Comparison of ENCODE assay signal across 8 cellular contexts in the genomic region with DNA sequence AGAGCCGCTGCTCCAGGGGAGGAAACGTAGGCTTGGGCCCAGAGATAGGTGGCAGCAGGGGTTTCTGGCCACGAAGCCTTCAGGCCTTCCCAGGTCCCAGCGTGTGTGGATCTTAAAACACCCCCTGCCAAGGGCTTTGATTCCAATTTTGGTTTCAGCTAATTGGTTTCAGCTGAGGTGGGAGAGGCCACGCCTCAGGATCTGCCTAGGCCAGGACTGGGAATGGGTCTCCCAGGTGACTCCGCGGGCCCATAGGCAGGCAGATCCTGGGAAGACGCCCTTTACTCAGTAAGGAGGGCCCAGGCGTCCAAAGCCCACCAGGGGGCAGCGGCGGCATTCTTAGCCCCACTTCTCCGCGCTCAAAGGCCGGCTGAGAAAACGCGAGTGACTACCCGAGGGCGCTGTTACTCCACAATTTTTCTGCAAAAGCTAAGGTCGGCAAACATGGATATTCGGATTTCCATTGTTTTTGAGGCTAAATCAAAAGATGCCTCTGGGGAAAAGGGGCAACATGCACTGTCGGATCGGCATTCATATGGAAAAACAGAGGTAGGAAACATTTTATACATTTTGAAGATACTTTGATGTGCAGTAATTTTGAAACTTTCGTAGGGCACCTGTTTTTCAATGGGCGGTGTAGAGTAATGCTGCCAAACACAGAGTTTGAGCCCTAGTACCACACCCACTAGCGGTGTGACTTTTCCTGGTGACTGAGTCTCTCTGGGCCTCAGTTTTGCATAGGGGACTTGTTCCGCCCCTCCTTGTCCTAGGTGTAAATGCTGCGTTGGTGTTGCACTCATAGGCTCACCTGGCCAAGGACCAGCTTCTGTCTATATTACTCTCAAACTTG. TPM values are rescaled to one million over a fixed set of nuclear protein-coding genes. Genes with fewer than 3 reads are reported as not detected.
DNase-seq lines count a peak whose midpoint lies in the region; ATAC-seq, FAIRE-seq and TF ChIP-seq lines count a peak whose summit lies in the region.

No MANE protein-coding gene starts in this region.

- intact Hi-C loops in kidney (cut with DNase I) = loop anchor here (10.0 kb wide), 1 partner anchor 197 kb away; no protein-coding TSS in a partner anchor

- H3K9ac ChIP-seq in kidney (ENCODE audit: low read length in 2 of 2) = no peak overlapping the region

- peak overlapping the region in 1 of 2 donors; percentile 2 for H3K4me3 ChIP-seq in kidney (ENCODE audit: low read length in 2 of 2)

- H3K9me3 ChIP-seq in kidney (ENCODE audit: control insufficient read depth in 1 of 2, low read length in 2 of 2) = no peaks in the 10 kb centered on the region

- no peak for FAIRE-seq in kidney (lab: Jason Lieb, UNC)

- DNase-seq in AG08396 (ENCODE audit: low spot score) (peak; percentile 72), NCI-H2171 treated with DMSO at 0.1 percent for 48 hours (lab: John Stamatoyannopoulos, UW) (peak; percentile 85), kidney (peak; percentile 94)
- peak; percentile 20 for DNase-seq in activated CD4-positive, CD25-positive, alpha-beta regulatory T cell treated with anti-CD3 and anti-CD28 coated beads, Interleukin-2, amount 50 U/mL, for 16 hours (ENCODE audit: low read depth, low spot score)
- peak; percentile 24 for DNase-seq in central memory CD4-positive, alpha-beta T cell
- peak; percentile 65 to 74 for DNase-seq in stimulated activated CD4-positive, alpha-beta T cell treated with anti-CD3 and anti-CD28 coated beads, Interleukin-2, amount 100 ng/mL, for 24 hours

- no peak overlapping the region for H3K27ac ChIP-seq in kidney (ENCODE audit: low read depth in 2 of 2, low read length in 2 of 2)

- peaks cover 0 to 7% of the 10 kb centered on the region in 2 donors for H3K4me1 ChIP-seq in kidney (ENCODE audit: control insufficient read depth in 1 of 2, insufficient read depth in 1 of 2, low read depth in 1 of 2, low read length in 2 of 2)

- peak; percentile 92 for ATAC-seq in GM18867 (IDR thresholded peaks at IDR 0.05; ENCODE audit: unreplicated experiment)
- peak; percentile 90 for ATAC-seq in HG03103 (IDR thresholded peaks at IDR 0.05; ENCODE audit: low read depth, unreplicated experiment)

- H3K36me3 ChIP-seq in kidney (ENCODE audit: control insufficient read depth in 1 of 2, insufficient read depth in 2 of 2, low read length in 2 of 2) = no peaks in the 10 kb centered on the region

- peak; percentile 98 for TF ChIP-seq CTCF in kidney (IDR thresholded peaks at IDR 0.05; ENCODE audit: borderline replicate concordance, extremely low read depth, insufficient read depth)

RNA-seq across cellular contexts. Expression of a gene that starts 31.8 kb away (rescaled TPM):
- 27.1 TPM for total RNA-seq in kidney
- 7.8 TPM for polyA plus RNA-seq in kidney (ENCODE audit: insufficient read depth, low read depth, low replicate concordance)

RNA-seq across cellular contexts. Expression of a gene that starts 48.8 kb away (rescaled TPM):
- 18.7 TPM for total RNA-seq in kidney
- 15.0 TPM for polyA plus RNA-seq in kidney (ENCODE audit: insufficient read depth, low read depth, low replicate concordance)

Comparison
In these comparisons a context has a peak if more than half of its experiments do, and no peak if none do; other contexts are left out.
1. DNase-seq: peak in every context shown above with its lines; median percentile 94 in kidney; 85 in NCI-H2171 treated with DMSO at 0.1 percent for 48 hours; 72 in AG08396; 70 in stimulated activated CD4-positive, alpha-beta T cell treated with anti-CD3 and anti-CD28 coated beads, Interleukin-2, amount 100 ng/mL, for 24 hours; 24 in central memory CD4-positive, alpha-beta T cell; 20 in activated CD4-positive, CD25-positive, alpha-beta regulatory T cell treated with anti-CD3 and anti-CD28 coated beads, Interleukin-2, amount 50 U/mL, for 16 hours.